9 cellular contexts compared by ENCODE assay signal in the genomic region with DNA sequence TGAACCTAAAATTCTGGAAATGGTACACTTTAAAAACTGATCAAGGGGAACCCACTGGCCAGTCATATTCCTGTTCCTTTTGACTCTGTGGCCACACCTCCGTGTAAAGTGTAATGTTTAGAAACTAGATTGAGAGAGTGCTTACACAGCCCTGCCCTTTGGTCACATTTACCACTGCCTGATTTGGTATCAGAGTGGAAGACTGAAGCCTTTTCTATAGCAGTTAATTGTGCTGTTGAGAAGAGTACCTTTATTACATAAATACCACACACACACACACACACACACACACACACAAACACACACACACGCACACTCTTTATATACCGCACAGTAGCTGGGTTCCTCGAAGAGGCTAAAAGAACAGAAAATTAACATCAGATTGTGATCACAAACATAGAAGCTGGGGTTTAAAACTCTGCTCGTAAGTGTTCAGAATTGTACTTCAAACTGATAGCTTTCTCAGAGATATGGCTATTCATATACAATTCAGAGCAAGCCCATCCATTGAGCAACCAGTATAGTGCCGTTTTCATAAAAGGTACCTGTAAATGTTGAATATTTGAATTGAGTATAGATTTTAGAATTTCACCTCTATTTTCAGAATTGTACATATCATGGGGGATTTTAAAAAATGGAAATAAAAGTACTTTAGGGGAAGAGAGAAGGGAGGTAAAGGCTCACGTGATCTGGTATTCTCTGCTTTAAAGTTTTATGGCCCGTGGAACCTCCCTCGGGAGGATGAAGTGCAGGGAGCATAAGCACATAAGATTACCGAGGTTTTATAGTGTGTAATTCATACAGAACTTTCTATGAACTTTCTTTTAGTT. TPM values are rescaled to one million over a fixed set of nuclear protein-coding genes. Genes with fewer than 3 reads are reported as not detected.
A peak's percentile ranks its signal among the peaks of the same experiment; 100 is the strongest.
DNase-seq lines count a peak whose midpoint lies in the region; ATAC-seq, FAIRE-seq and TF ChIP-seq lines count a peak whose summit lies in the region.
"Had no signal": no experiment of that assay in that cellular context is flagged by ENCODE, and none has a peak within 500 bp of the region (broad histone marks: within the 10 kb centered on the region; RNA-seq: fewer than 3 reads in every experiment).

No MANE protein-coding gene starts in this region.

- H3K36me3 ChIP-seq in HepG2 (replicated peaks in 1 of 2; ENCODE audit: control insufficient read depth in 1 of 2, insufficient read depth in 2 of 2, low read length in 2 of 2) (peaks cover 0 to 2% of the 10 kb centered on the region in 2 experiments; a peak in 2 of 5 replicates), H7 (replicated peaks; ENCODE audit: control insufficient read depth, insufficient read depth, low read length) (no peaks in the 10 kb centered on the region)

- peaks cover 57% of the 10 kb centered on the region for H3K4me1 ChIP-seq in HepG2 (ENCODE audit: insufficient read depth, low read length)

- H3K9me3 Mint-ChIP-seq in osteocyte (ENCODE audit: unreplicated experiment), result no peaks in the 10 kb centered on the region
- H3K9me3 Mint-ChIP-seq: natural killer cell had no signal

- H3K79me2 ChIP-seq in HepG2 (ENCODE audit: insufficient read depth, low read length), result peaks cover 17% of the 10 kb centered on the region

- ATAC-seq in GM21381 (IDR thresholded peaks at IDR 0.05; ENCODE audit: unreplicated experiment) (peak; percentile 68), HepG2 (peak; percentile 100)
- ATAC-seq: natural killer cell had no signal

- H3K27me3 ChIP-seq in HepG2 (ENCODE audit: control insufficient read depth in 1 of 2, insufficient read depth in 2 of 2, low read length in 2 of 2) (no peaks in the 10 kb centered on the region), H7 (ENCODE audit: control insufficient read depth, insufficient read depth, low read length) (no peaks in the 10 kb centered on the region)

- H3K27ac ChIP-seq in HepG2 (ENCODE audit: extremely low read length, insufficient read depth, low read length), result peak overlapping the region; percentile 72

- no peaks in the 10 kb centered on the region for H3K9me3 ChIP-seq in HepG2 (ENCODE audit: low read length)

- no peaks in the 10 kb centered on the region for H3K27me3 Mint-ChIP-seq in osteocyte (ENCODE audit: unreplicated experiment)

- CTCF ChIA-PET in HepG2 (lab: Yijun Ruan, JAX; ENCODE audit: low intra/inter-chr PET ratio, low total read pairs), result no interaction called here

- no TSS peak for BruUV-seq in HepG2 (replicated peaks; lab: Mats Ljungman, UMichigan)

- in situ Hi-C loops in HepG2 (cut with HindIII; ENCODE audit: extremely low pct_ligation_motif_present, low pct_unique_long_range_greater_than_20kb), result no loop called here

- TF ChIP-seq CTCF in HepG2 (CRISPR knock-in tag; IDR thresholded peaks at IDR 0.05), result no peak
- TF ChIP-seq CTCF in osteocyte (IDR thresholded peaks at IDR 0.05), result no peak

- H3K4me3 Mint-ChIP-seq in osteocyte (ENCODE audit: unreplicated experiment), result no peak overlapping the region
- H3K4me3 Mint-ChIP-seq: natural killer cell had no signal

- no peak overlapping the region for H2AFZ ChIP-seq in HepG2 (ENCODE audit: low read length)

- H3K4me3 ChIP-seq in HepG2 (replicated peaks in 1 of 3; ENCODE audit: insufficient read depth in 1 of 3, low read depth in 2 of 3, low read length in 3 of 3) (peak overlapping the region; percentile 29 to 53 (median 45); a peak in 5 of 6 replicates), H7 (ENCODE audit: insufficient read depth, low read depth, low read length) (no peak overlapping the region)

- peaks cover 57% of the 10 kb centered on the region for H3K4me1 Mint-ChIP-seq in osteocyte (ENCODE audit: unreplicated experiment)

- intact Hi-C loops in HepG2 (cut with micrococcal nuclease; ENCODE audit: unreplicated experiment), result no loop called here

- no peak for TF ChIP-seq POLR2A in HepG2 (IDR thresholded peaks at IDR 0.05; ENCODE audit: insufficient read depth in 1 of 2, low read depth in 2 of 2, low read length in 2 of 2)

- DNase-seq in DMS79 (lab: John Stamatoyannopoulos, UW) (peak; percentile 61), LoVo (ENCODE audit: low spot score) (peak; percentile 53), HepG2 (ENCODE audit: low spot score) (peak; percentile 80), osteocyte (ENCODE audit: extremely low spot score, unreplicated experiment) (no peak), NCI-H446 (lab: John Stamatoyannopoulos, UW) (no peak), cortex of kidney (lab: John Stamatoyannopoulos, UW) (no peak), H7 (no peak)
- DNase-seq: natural killer cell had no signal

- TF ChIP-seq EP300 in HepG2 (IDR thresholded peaks at IDR 0.05; ENCODE audit: low read depth in 2 of 2, low read length in 2 of 2) (no peak), HepG2 (CRISPR knock-in tag; IDR thresholded peaks at IDR 0.05; ENCODE audit: borderline replicate concordance) (no peak)

- WGBS in HepG2 (ENCODE audit: low lambda C conversion rate), result 13% methylated on average over 10 of the region's 10 CpGs

- POLR2A ChIA-PET in HepG2 (lab: Yijun Ruan, JAX), result interaction anchor here (0.8 kb wide), 1 partner anchor 16 kb away, joined by 3 read pairs; no protein-coding TSS in a partner anchor

- peaks cover 8% of the 10 kb centered on the region for H3K36me3 Mint-ChIP-seq in osteocyte (ENCODE audit: unreplicated experiment)
- H3K36me3 Mint-ChIP-seq: natural killer cell had no signal

- H3K4me2 ChIP-seq in HepG2 (ENCODE audit: low read depth, low read length), result peak overlapping the region; percentile 80

- H3K27ac Mint-ChIP-seq in osteocyte (ENCODE audit: unreplicated experiment), result no peak overlapping the region

- H3K9ac ChIP-seq in HepG2 (ENCODE audit: insufficient read depth, low read depth, low read length), result peak overlapping the region; percentile 54

- no peak for TF ChIP-seq RAD21 in HepG2 (CRISPR knock-in tag; IDR thresholded peaks at IDR 0.05)

- peak; percentile 74 for FAIRE-seq in HepG2 (lab: Jason Lieb, UNC)

- no peaks in the 10 kb centered on the region for H4K20me1 ChIP-seq in HepG2 (ENCODE audit: insufficient read depth, low read length)

TF ChIP-seq in HepG2, 621 proteins besides CTCF, POLR2A, EP300 and RAD21 (continues in another document):
- TF ChIP-seq ZNF432 (CRISPR knock-in tag; IDR thresholded peaks at IDR 0.05; ENCODE audit: borderline replicate concordance) (no peak), SOX13 (IDR thresholded peaks at IDR 0.05) (no peak), SOX13 (CRISPR knock-in tag; conservative IDR thresholded peaks at IDR 0.05 in 1 of 2, IDR thresholded peaks at IDR 0.05 in 1 of 2) (peak in 1 of 2 experiments; percentile 22; a peak in 1 of 4 replicates), ARID3A (IDR thresholded peaks at IDR 0.05; ENCODE audit: low read depth, low read length) (peak; percentile 58; the same call in 1 of the 2 replicates), GABPA (IDR thresholded peaks at IDR 0.05; ENCODE audit: low read depth, low read length) (no peak), GABPA (CRISPR knock-in tag; IDR thresholded peaks at IDR 0.05; ENCODE audit: low read depth) (no peak), MED8 (CRISPR knock-in tag; IDR thresholded peaks at IDR 0.05; ENCODE audit: insufficient replicate concordance) (no peak), TEAD2 (CRISPR knock-in tag; IDR thresholded peaks at IDR 0.05) (no peak), HDAC1 (CRISPR knock-in tag; IDR thresholded peaks at IDR 0.05) (no peak), ZNF776 (CRISPR knock-in tag; IDR thresholded peaks at IDR 0.05) (no peak)

RNA-seq across cellular contexts. Expression of gene CAMTA1, which starts 37.5 kb away (rescaled TPM):
- total RNA-seq in HepG2 (2016; rRNA removed; fragmentation: Illumina TruSeq; extraction: Trizol) (36.4 and 36.7 TPM in 2 replicates), osteocyte (68.1 and 81.6 TPM in 2 replicates)
- total RNA-seq in HepG2 (2016; cell fraction: cytosol; rRNA removed; fragmentation: Illumina TruSeq; extraction: Trizol; ENCODE audit: low read depth), result 54.5 and 63.4 TPM in 2 replicates
- 33.9 and 46.1 TPM in 2 replicates for total RNA-seq in HepG2 (2016; cell fraction: insoluble cytoplasmic fraction; rRNA removed; fragmentation: Illumina TruSeq; extraction: Trizol)
- 56.0 and 62.9 TPM in 2 replicates for total RNA-seq in HepG2 (2016; cell fraction: membrane; rRNA removed; fragmentation: Illumina TruSeq; extraction: Trizol)
- total RNA-seq in HepG2 (2016; cell fraction: nucleus; rRNA removed; fragmentation: Illumina TruSeq; extraction: Trizol), result 25.6 and 26.4 TPM in 2 replicates
- polyA plus RNA-seq in HepG2 (2011; rRNA removed), result 22.4 and 25.0 TPM in 2 replicates
- 17.3 and 28.2 TPM in 2 replicates for polyA plus RNA-seq in HepG2 (2011; cell fraction: cytosol; rRNA removed)
- 11.2 and 18.4 TPM in 2 replicates for polyA plus RNA-seq in HepG2 (2011; cell fraction: nucleus; rRNA removed)
- 65.7 and 66.4 TPM in 2 replicates for polyA plus RNA-seq in HepG2 (2012)
- polyA plus RNA-seq in HepG2 (2016; cell fraction: cytosol; fragmentation: Illumina TruSeq; extraction: Trizol; ENCODE audit: low read depth), result 156 and 189 TPM in 2 replicates
- 69.7 and 85.6 TPM in 2 replicates for polyA plus RNA-seq in HepG2 (2016; cell fraction: insoluble cytoplasmic fraction; fragmentation: Illumina TruSeq; extraction: Trizol; ENCODE audit: low read depth)
- polyA plus RNA-seq in HepG2 (2016; cell fraction: membrane; fragmentation: Illumina TruSeq; extraction: Trizol; ENCODE audit: low read depth), result 126 and 154 TPM in 2 replicates
- 49.0 and 50.2 TPM in 2 replicates for polyA plus RNA-seq in HepG2 (2016; cell fraction: nucleus; fragmentation: Illumina TruSeq; extraction: Trizol; ENCODE audit: insufficient read depth, low read depth)
- 12.6 and 15.2 TPM in 2 replicates for polyA minus RNA-seq in HepG2 (2011; rRNA and poly(A)+ RNA removed; ENCODE audit: low replicate concordance)
- polyA minus RNA-seq in HepG2 (2011; cell fraction: cytosol; rRNA and poly(A)+ RNA removed), result 9.3 and 13.8 TPM in 2 replicates
- polyA minus RNA-seq in HepG2 (2011; cell fraction: nucleus; rRNA and poly(A)+ RNA removed), result 30.2 and 31.8 TPM in 2 replicates
- total RNA-seq in H7 (2014; rRNA removed; shearing (Covaris generic)), result 98.8 and 102 TPM in 2 replicates

Comparison
In these comparisons a context has a peak if more than half of its experiments do, and no peak if none do; other contexts are left out.
1. DNase-seq: peak in DMS79 (single experiment), LoVo (single experiment) and HepG2 (single experiment); none in osteocyte (single experiment), NCI-H446 (0 of 2), cortex of kidney (single experiment) and H7 (single experiment).